In genomic region chr15:58987501-58988010, GRCh38 we compare ENCODE assay signal across 8 cellular contexts. TPM values are rescaled to one million over a fixed set of nuclear protein-coding genes. Genes with fewer than 3 reads are reported as not detected.
A peak's percentile ranks its signal among the peaks of the same experiment; 100 is the strongest.
DNase-seq lines count a peak whose midpoint lies in the region; ATAC-seq lines count a peak whose summit lies in the region.

TSS of gene RNF111 (plus strand) at chr15:58987663. CDS start at chr15:59030823, 43,160 bp downstream.

- H3K9me3 Mint-ChIP-seq in activated T-helper 1 cell treated with anti-CD3 and anti-CD28 coated beads, Interleukin-12 subunit alpha, Interleukin-12 subunit beta, Interleukin-2, Interleukin-4 antibody, amounts not matched to agents 30 ng/mL and 10 ng/mL and 1 ng/mL, durations not matched to agents 14 hours and 24 hours and 36 hours: no peaks in the 10 kb centered on the region
- H3K9me3 Mint-ChIP-seq in naive B cell: no peaks in the 10 kb centered on the region
- no peaks in the 10 kb centered on the region for H3K9me3 Mint-ChIP-seq in stimulated activated memory B cell treated with anti-CD40 and anti-IgM and Interleukin-4, amounts not matched to agents 10 μg/mL and 1 μg/mL and 100 μg/mL, for 72 hours

- peak within 1 kb of the TSS; percentile 94 for H3K27ac Mint-ChIP-seq in activated T-helper 1 cell treated with anti-CD3 and anti-CD28 coated beads, Interleukin-12 subunit alpha, Interleukin-12 subunit beta, Interleukin-2, Interleukin-4 antibody, amounts not matched to agents 30 ng/mL and 10 ng/mL and 1 ng/mL, durations not matched to agents 14 hours and 24 hours and 36 hours
- peak within 1 kb of the TSS; percentile 93 to 97 (median 96) for H3K27ac Mint-ChIP-seq in naive B cell
- peak within 1 kb of the TSS; percentile 96 for H3K27ac Mint-ChIP-seq in stimulated activated memory B cell treated with anti-CD40 and anti-IgM and Interleukin-4, amounts not matched to agents 10 μg/mL and 1 μg/mL and 100 μg/mL, for 72 hours

- intact Hi-C loops in activated T-helper 1 cell treated with anti-CD3 and anti-CD28 coated beads, Interleukin-12 subunit alpha, Interleukin-12 subunit beta, Interleukin-2, Interleukin-4 antibody, amounts not matched to agents 30 ng/mL and 10 ng/mL and 1 ng/mL, durations not matched to agents 14 hours and 24 hours and 36 hours (cut with micrococcal nuclease): loop anchor here (1.0 to 10.0 kb wide), 8 partner anchors 8 to 697 kb away; partner anchors contain the start of genes BNIP2, CCNB2, GTF2A2 and MINDY2

- ATAC-seq in GM21786 (IDR thresholded peaks at IDR 0.05; ENCODE audit: unreplicated experiment) (peak; percentile 70), naive B cell (ENCODE audit: low read depth in 2 of 2) (peak; percentile 89 to 93)
- peak; percentile 94 for ATAC-seq in stimulated activated memory B cell treated with anti-CD40 and anti-IgM and Interleukin-4, amounts not matched to agents 10 μg/mL and 1 μg/mL and 100 μg/mL, for 72 hours

- peak within 1 kb of the TSS; percentile 96 for H3K4me3 Mint-ChIP-seq in activated T-helper 1 cell treated with anti-CD3 and anti-CD28 coated beads, Interleukin-12 subunit alpha, Interleukin-12 subunit beta, Interleukin-2, Interleukin-4 antibody, amounts not matched to agents 30 ng/mL and 10 ng/mL and 1 ng/mL, durations not matched to agents 14 hours and 24 hours and 36 hours
- peak within 1 kb of the TSS; percentile 85 to 99 (median 98) for H3K4me3 Mint-ChIP-seq in naive B cell
- H3K4me3 Mint-ChIP-seq in stimulated activated memory B cell treated with anti-CD40 and anti-IgM and Interleukin-4, amounts not matched to agents 10 μg/mL and 1 μg/mL and 100 μg/mL, for 72 hours: peak within 1 kb of the TSS; percentile 92

- peak; percentile 67 for DNase-seq in DMS79 (lab: John Stamatoyannopoulos, UW)
- peak; percentile 96 to 97 for DNase-seq in Kasumi-1 (lab: John Stamatoyannopoulos, UW)
- DNase-seq in RPMI7951 (ENCODE audit: low read depth): peak; percentile 98
- peak; percentile 85 for DNase-seq in activated T-helper 1 cell treated with anti-CD3 and anti-CD28 coated beads, Interleukin-12 subunit alpha, Interleukin-12 subunit beta, Interleukin-2, Interleukin-4 antibody, amounts not matched to agents 30 ng/mL and 10 ng/mL and 1 ng/mL, durations not matched to agents 14 hours and 24 hours and 36 hours (ENCODE audit: low spot score)
- peak; percentile 98 for DNase-seq in fibroblast of gingiva (ENCODE audit: low read depth)
- peak; percentile 90 for DNase-seq in naive B cell

- peaks cover 47% of the 10 kb centered on the region for H3K4me1 Mint-ChIP-seq in activated T-helper 1 cell treated with anti-CD3 and anti-CD28 coated beads, Interleukin-12 subunit alpha, Interleukin-12 subunit beta, Interleukin-2, Interleukin-4 antibody, amounts not matched to agents 30 ng/mL and 10 ng/mL and 1 ng/mL, durations not matched to agents 14 hours and 24 hours and 36 hours (ENCODE audit: low read depth)
- H3K4me1 Mint-ChIP-seq in naive B cell: peaks cover 23 to 42% (median 25%) of the 10 kb centered on the region in 3 donors
- peaks cover 33% of the 10 kb centered on the region for H3K4me1 Mint-ChIP-seq in stimulated activated memory B cell treated with anti-CD40 and anti-IgM and Interleukin-4, amounts not matched to agents 10 μg/mL and 1 μg/mL and 100 μg/mL, for 72 hours

- H3K27me3 Mint-ChIP-seq in activated T-helper 1 cell treated with anti-CD3 and anti-CD28 coated beads, Interleukin-12 subunit alpha, Interleukin-12 subunit beta, Interleukin-2, Interleukin-4 antibody, amounts not matched to agents 30 ng/mL and 10 ng/mL and 1 ng/mL, durations not matched to agents 14 hours and 24 hours and 36 hours (ENCODE audit: insufficient read depth): peaks cover 4% of the 10 kb centered on the region
- no peaks in the 10 kb centered on the region for H3K27me3 Mint-ChIP-seq in naive B cell
- no peaks in the 10 kb centered on the region for H3K27me3 Mint-ChIP-seq in stimulated activated memory B cell treated with anti-CD40 and anti-IgM and Interleukin-4, amounts not matched to agents 10 μg/mL and 1 μg/mL and 100 μg/mL, for 72 hours

- peaks cover 11% of the 10 kb centered on the region for H3K36me3 Mint-ChIP-seq in activated T-helper 1 cell treated with anti-CD3 and anti-CD28 coated beads, Interleukin-12 subunit alpha, Interleukin-12 subunit beta, Interleukin-2, Interleukin-4 antibody, amounts not matched to agents 30 ng/mL and 10 ng/mL and 1 ng/mL, durations not matched to agents 14 hours and 24 hours and 36 hours (ENCODE audit: low read depth)
- peaks cover 0 to 7% of the 10 kb centered on the region in 2 donors for H3K36me3 Mint-ChIP-seq in naive B cell
- H3K36me3 Mint-ChIP-seq in stimulated activated memory B cell treated with anti-CD40 and anti-IgM and Interleukin-4, amounts not matched to agents 10 μg/mL and 1 μg/mL and 100 μg/mL, for 72 hours: peaks cover 15% of the 10 kb centered on the region

RNA-seq across cellular contexts. Expression of gene RNF111, which starts in this region (rescaled TPM):
- 14.1 and 25.6 TPM in 2 replicates for total RNA-seq in RPMI7951 (2014; rRNA removed; shearing (Covaris generic))
- 35.3 and 38.0 TPM in 2 replicates for total RNA-seq in activated T-helper 1 cell treated with anti-CD3 and anti-CD28 coated beads, Interleukin-12 subunit alpha, Interleukin-12 subunit beta, Interleukin-2, Interleukin-4 antibody, amounts not matched to agents 30 ng/mL and 10 ng/mL and 1 ng/mL, durations not matched to agents 14 hours and 24 hours and 36 hours
- polyA plus RNA-seq in naive B cell (ENCODE audit: low read depth in 6 of 6): 10 to 100 TPM; 17.0 to 28.5 (median 25.4) TPM

Comparison
In these comparisons a context has a peak if more than half of its experiments do, and no peak if none do; other contexts are left out.
1. Peak in every context shown above with its lines: DNase-seq and ATAC-seq.